8 cellular contexts compared by ENCODE assay signal in genomic region chr21:42923553-42924432, GRCh38. TPM values are rescaled to one million over a fixed set of nuclear protein-coding genes. Genes with fewer than 3 reads are reported as not detected.
DNase-seq lines count a peak whose midpoint lies in the region; ATAC-seq, FAIRE-seq and TF ChIP-seq lines count a peak whose summit lies in the region.

No MANE protein-coding gene starts in this region.

- no peaks in the 10 kb centered on the region for H3K27me3 Mint-ChIP-seq in activated CD4-positive, alpha-beta T cell treated with anti-CD3 and anti-CD28 coated beads, Interleukin-2, amount 10 ng/mL, durations not matched to agents 7 days and 5 days

- TF ChIP-seq POLR2A in right lobe of liver (IDR thresholded peaks at IDR 0.05), result no peak

- peak; percentile 62 to 85 (median 72) for TF ChIP-seq CTCF in right lobe of liver (IDR thresholded peaks at IDR 0.05)

- WGBS in right lobe of liver (ENCODE audit: insufficient coverage, low coverage, low lambda C conversion rate, missing lambda C conversion rate), result 23% methylated on average over 17 of the region's 18 CpGs

- peak; percentile 75 for ATAC-seq in HG03460 (IDR thresholded peaks at IDR 0.05; ENCODE audit: unreplicated experiment)
- peak; percentile 93 to 97 (median 96) for ATAC-seq in right lobe of liver
- no peak for ATAC-seq in HG03097 (IDR thresholded peaks at IDR 0.05; ENCODE audit: low FRiP score, unreplicated experiment)

- DNase-seq in NCI-H526 treated with DMSO at 0.1 percent for 48 hours (lab: John Stamatoyannopoulos, UW) (peak; percentile 85), dermis microvascular lymphatic vessel endothelial cell (ENCODE audit: low read depth in 2 of 2) (peak; percentile 61 to 79), right lobe of liver (peak in 2 of 3 donors; percentile 51 to 72)
- DNase-seq in activated CD4-positive, alpha-beta T cell treated with anti-CD3 and anti-CD28 coated beads, Interleukin-2, amount 10 ng/mL, durations not matched to agents 7 days and 5 days, result peak; percentile 87
- DNase-seq in stimulated activated CD4-positive, alpha-beta T cell treated with anti-CD3 and anti-CD28 coated beads, Interleukin-4, amount 100 ng/mL, for 4 hours, result peak; percentile 43 to 63

- POLR2A ChIA-PET in activated CD4-positive, alpha-beta T cell treated with anti-CD3 and anti-CD28 coated beads, Interleukin-2, amount 10 ng/mL, durations not matched to agents 7 days and 5 days (lab: Charles Lee), result no interaction called here

- H3K4me1 ChIP-seq in right lobe of liver, result peaks cover 0 to 2% (median 0%) of the 10 kb centered on the region in 4 donors

- H3K4me3 ChIP-seq in right lobe of liver, result no peak overlapping the region

- H3K4me1 Mint-ChIP-seq in activated CD4-positive, alpha-beta T cell treated with anti-CD3 and anti-CD28 coated beads, Interleukin-2, amount 10 ng/mL, durations not matched to agents 7 days and 5 days, result peaks cover 28% of the 10 kb centered on the region

- no peaks in the 10 kb centered on the region for H3K36me3 ChIP-seq in right lobe of liver

- CTCF ChIA-PET in activated CD4-positive, alpha-beta T cell treated with anti-CD3 and anti-CD28 coated beads, Interleukin-2, amount 10 ng/mL, durations not matched to agents 7 days and 5 days (lab: Charles Lee), result interaction anchor here (0.7 to 0.9 kb wide), 2 partner anchors 14 to 35 kb away, joined by 3 read pairs; no protein-coding TSS in a partner anchor

- peak; percentile 93 for FAIRE-seq in G401.6 (lab: Jason Lieb, UNC)

- no peaks in the 10 kb centered on the region for H3K27me3 ChIP-seq in right lobe of liver

- no peaks in the 10 kb centered on the region for H3K9me3 Mint-ChIP-seq in activated CD4-positive, alpha-beta T cell treated with anti-CD3 and anti-CD28 coated beads, Interleukin-2, amount 10 ng/mL, durations not matched to agents 7 days and 5 days

- intact Hi-C loops in right lobe of liver (cut with DNase I), result no loop called here

- no peaks in the 10 kb centered on the region for H3K9me3 ChIP-seq in right lobe of liver

- H3K27ac Mint-ChIP-seq in activated CD4-positive, alpha-beta T cell treated with anti-CD3 and anti-CD28 coated beads, Interleukin-2, amount 10 ng/mL, durations not matched to agents 7 days and 5 days, result peak overlapping the region; percentile 90

- peaks cover 2% of the 10 kb centered on the region for H3K36me3 Mint-ChIP-seq in activated CD4-positive, alpha-beta T cell treated with anti-CD3 and anti-CD28 coated beads, Interleukin-2, amount 10 ng/mL, durations not matched to agents 7 days and 5 days (ENCODE audit: low read depth)

- H3K27ac ChIP-seq in right lobe of liver, result no peak overlapping the region

- H3K4me3 Mint-ChIP-seq in activated CD4-positive, alpha-beta T cell treated with anti-CD3 and anti-CD28 coated beads, Interleukin-2, amount 10 ng/mL, durations not matched to agents 7 days and 5 days, result peak overlapping the region; percentile 68

RNA-seq across cellular contexts. Expression of gene ERVH48-1, which starts 1.6 kb away (rescaled TPM):
- total RNA-seq in activated CD4-positive, alpha-beta T cell treated with anti-CD3 and anti-CD28 coated beads, Interleukin-2, amount 10 ng/mL, durations not matched to agents 7 days and 5 days, result 1 to 10 TPM; 5.4 to 6.4 TPM
- not detected in 2 replicates for total RNA-seq in dermis microvascular lymphatic vessel endothelial cell
- total RNA-seq in right lobe of liver, result under 1 TPM in 2 of 6 experiments, not detected in 4; 0.09 to 0.10 TPM

RNA-seq across cellular contexts. Expression of gene NDUFV3, which starts 30.7 kb away (rescaled TPM):
- 10 to 100 TPM; 25.0 to 27.0 TPM for total RNA-seq in activated CD4-positive, alpha-beta T cell treated with anti-CD3 and anti-CD28 coated beads, Interleukin-2, amount 10 ng/mL, durations not matched to agents 7 days and 5 days
- total RNA-seq in dermis microvascular lymphatic vessel endothelial cell, result 33.4 and 40.8 TPM in 2 replicates
- 10 to 100 TPM; 18.9 to 39.1 (median 23.6) TPM for total RNA-seq in right lobe of liver

RNA-seq across cellular contexts. Expression of gene WDR4, which starts 44.5 kb away (rescaled TPM):
- total RNA-seq in activated CD4-positive, alpha-beta T cell treated with anti-CD3 and anti-CD28 coated beads, Interleukin-2, amount 10 ng/mL, durations not matched to agents 7 days and 5 days, result 10 to 100 TPM; 23.9 to 32.7 TPM
- total RNA-seq in dermis microvascular lymphatic vessel endothelial cell (8.6 and 11.0 TPM in 2 replicates), right lobe of liver (10 to 100 TPM in 1 of 6 experiments, 1 to 10 TPM in 5; 6.3 to 10.5 (median 8.0) TPM)

RNA-seq across cellular contexts. Expression of gene PKNOX1, which starts 50.6 kb away (rescaled TPM):
- 10 to 100 TPM; 28.7 to 30.1 TPM for total RNA-seq in activated CD4-positive, alpha-beta T cell treated with anti-CD3 and anti-CD28 coated beads, Interleukin-2, amount 10 ng/mL, durations not matched to agents 7 days and 5 days
- 7.8 and 9.6 TPM in 2 replicates for total RNA-seq in dermis microvascular lymphatic vessel endothelial cell
- 1 to 10 TPM; 6.2 to 9.5 (median 7.4) TPM for total RNA-seq in right lobe of liver
